Comparison of ENCODE assay signal across 20 cellular contexts in the genomic region with DNA sequence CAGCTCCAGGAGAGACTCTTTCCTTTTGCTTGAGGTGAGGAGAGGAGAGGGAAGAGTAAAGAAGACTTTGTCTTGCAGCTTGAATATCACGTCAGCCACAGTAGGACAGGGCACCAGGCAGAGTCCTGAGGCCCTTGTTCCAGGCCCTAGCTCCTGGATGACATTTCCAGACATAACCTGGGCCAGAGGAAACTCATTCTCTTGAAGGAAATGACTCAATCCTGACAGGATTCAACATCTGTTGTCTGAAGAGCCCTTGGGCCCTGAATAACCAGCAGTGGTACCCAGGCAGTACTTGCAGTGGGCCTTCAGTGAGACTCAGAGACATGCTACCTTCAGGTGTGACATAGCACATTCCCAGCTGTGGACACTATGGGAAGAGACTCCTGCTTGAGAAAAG.
"Had no signal": no experiment of that assay in that cellular context is flagged by ENCODE, and none has a peak within 500 bp of the region (broad histone marks: within the 10 kb centered on the region; RNA-seq: fewer than 3 reads in every experiment).

No MANE protein-coding gene starts in this region.

- H3K4me3 ChIP-seq: adrenal gland, breast epithelium had no signal

- H3K4me1 ChIP-seq: adrenal gland, breast epithelium had no signal

- H3K27ac ChIP-seq: adrenal gland, breast epithelium, WERI-Rb-1 had no signal

- H3K4me1 Mint-ChIP-seq: activated naive CD4-positive, alpha-beta T cell treated with anti-CD3 and anti-CD28 coated beads, Interleukin-2, amount 10 ng/mL, durations not matched to agents 7 days and 5 days; stimulated activated naive B cell treated with anti-CD40 and anti-IgM and Interleukin-4, amounts not matched to agents 10 μg/mL and 1 μg/mL and 100 μg/mL, for 72 hours had no signal

- H3K27me3 Mint-ChIP-seq: activated naive CD4-positive, alpha-beta T cell treated with anti-CD3 and anti-CD28 coated beads, Interleukin-2, amount 10 ng/mL, durations not matched to agents 7 days and 5 days; stimulated activated naive B cell treated with anti-CD40 and anti-IgM and Interleukin-4, amounts not matched to agents 10 μg/mL and 1 μg/mL and 100 μg/mL, for 72 hours had no signal

- FAIRE-seq: astrocyte, keratinocyte had no signal

- DNase-seq: activated CD4-positive, alpha-beta T cell treated with anti-CD3 and anti-CD28 coated beads for 1 hour; activated CD4-positive, alpha-beta T cell treated with anti-CD3 and anti-CD28 coated beads, Interleukin-2, amount 50 U/mL, for 48 hours; activated naive CD4-positive, alpha-beta T cell treated with anti-CD3 and anti-CD28 coated beads, Interleukin-2, amount 10 ng/mL, durations not matched to agents 7 days and 5 days; adrenal gland; cerebellar nuclear complex; cortex of kidney; effector CD8-positive, alpha-beta T cell; foreskin melanocyte; hypothalamus; midbrain; nucleus accumbens; stimulated activated naive B cell treated with anti-CD40 and anti-IgM and Interleukin-4, amounts not matched to agents 10 μg/mL and 1 μg/mL and 100 μg/mL, for 72 hours; T-helper 2 cell; WERI-Rb-1 had no signal

- H3K27ac Mint-ChIP-seq: nephron; stimulated activated naive B cell treated with anti-CD40 and anti-IgM and Interleukin-4, amounts not matched to agents 10 μg/mL and 1 μg/mL and 100 μg/mL, for 72 hours had no signal

- H3K27me3 ChIP-seq: adrenal gland had no signal

- ATAC-seq: left lobe of liver; sciatic nerve; stimulated activated naive B cell treated with anti-CD40 and anti-IgM and Interleukin-4, amounts not matched to agents 10 μg/mL and 1 μg/mL and 100 μg/mL, for 72 hours had no signal

- H3K9me3 ChIP-seq: adrenal gland had no signal

- H3K4me3 Mint-ChIP-seq: activated naive CD4-positive, alpha-beta T cell treated with anti-CD3 and anti-CD28 coated beads, Interleukin-2, amount 10 ng/mL, durations not matched to agents 7 days and 5 days; nephron; stimulated activated naive B cell treated with anti-CD40 and anti-IgM and Interleukin-4, amounts not matched to agents 10 μg/mL and 1 μg/mL and 100 μg/mL, for 72 hours had no signal

- H3K36me3 ChIP-seq: breast epithelium had no signal
